In genomic region chr9:136438909-136439549, GRCh38 we compare ENCODE assay signal across 8 cellular contexts. TPM values are rescaled to one million over a fixed set of nuclear protein-coding genes. Genes with fewer than 3 reads are reported as not detected.
A peak's percentile ranks its signal among the peaks of the same experiment; 100 is the strongest.
DNase-seq lines count a peak whose midpoint lies in the region; ATAC-seq and TF ChIP-seq lines count a peak whose summit lies in the region.

No MANE protein-coding gene starts in this region.

- TF ChIP-seq CTCF in GM06990 (IDR thresholded peaks at IDR 0.05; ENCODE audit: insufficient read depth, low read length, poor library complexity, severe bottlenecking), result no peak
- no peak for TF ChIP-seq CTCF in Loucy (conservative IDR thresholded peaks at IDR 0.05; ENCODE audit: low read length)
- no peak for TF ChIP-seq CTCF in nephron progenitor cell (IDR thresholded peaks at IDR 0.05)
- TF ChIP-seq CTCF in suprapubic skin (IDR thresholded peaks at IDR 0.05), result no peak

- H3K9me2 ChIP-seq in Loucy (replicated peaks; ENCODE audit: low read depth, low read length), result no peaks in the 10 kb centered on the region

- H3K27me3 ChIP-seq in GM06990 (replicated peaks; ENCODE audit: control insufficient read depth, insufficient read depth, low read length) (no peaks in the 10 kb centered on the region), Loucy (ENCODE audit: insufficient read depth, low read length, poor library complexity, severe bottlenecking) (no peaks in the 10 kb centered on the region), suprapubic skin (no peaks in the 10 kb centered on the region)

- no peak for TF ChIP-seq POLR2A in erythroblast (IDR thresholded peaks at IDR 0.05; ENCODE audit: low read length)
- no peak for TF ChIP-seq POLR2A in suprapubic skin (IDR thresholded peaks at IDR 0.05)

- no peaks in the 10 kb centered on the region for H3K9me3 Mint-ChIP-seq in nephron progenitor cell

- peaks cover 21% of the 10 kb centered on the region for H3K36me3 ChIP-seq in GM06990 (ENCODE audit: control insufficient read depth, insufficient read depth, low read length)
- peaks cover 27% of the 10 kb centered on the region; the same call in 1 of the 2 replicates for H3K36me3 ChIP-seq in Loucy (ENCODE audit: insufficient read depth, low read length)
- H3K36me3 ChIP-seq in suprapubic skin, result peaks cover 39% of the 10 kb centered on the region

- H3K4me2 ChIP-seq in Loucy (ENCODE audit: low read depth, low read length, poor library complexity, severe bottlenecking), result peak overlapping the region; percentile 98

- peak overlapping the region; percentile 87 for H3K4me3 Mint-ChIP-seq in nephron progenitor cell

- peaks cover 43% of the 10 kb centered on the region for H3K36me3 Mint-ChIP-seq in nephron progenitor cell (ENCODE audit: low read depth)

- H2AFZ ChIP-seq in Loucy (ENCODE audit: low read length), result peak overlapping the region; percentile 32; the same call in 1 of the 2 replicates

- peaks cover 22% of the 10 kb centered on the region for H3K4me1 ChIP-seq in Loucy (ENCODE audit: insufficient read depth, low read length, poor library complexity, severe bottlenecking)
- peaks cover 35% of the 10 kb centered on the region for H3K4me1 ChIP-seq in suprapubic skin

- H4K20me1 ChIP-seq in Loucy (ENCODE audit: insufficient read depth, low read length, poor library complexity, severe bottlenecking), result peaks cover 42% of the 10 kb centered on the region

- H3K9ac ChIP-seq in Loucy (ENCODE audit: low read depth, low read length, poor library complexity, severe bottlenecking), result peak overlapping the region; percentile 87

- ATAC-seq in GM21786 (IDR thresholded peaks at IDR 0.05; ENCODE audit: unreplicated experiment), result peak; percentile 46

- peak overlapping the region; percentile 72 for H3K27ac ChIP-seq in suprapubic skin

- no peak overlapping the region for H3K27ac Mint-ChIP-seq in nephron progenitor cell

- WGBS in suprapubic skin, result no CpG with 5 or more reads among the region's 66 CpGs

- H3K79me2 ChIP-seq in Loucy (ENCODE audit: insufficient read depth, low read length), result peaks cover 51% of the 10 kb centered on the region

- peaks cover 35% of the 10 kb centered on the region for H3K4me1 Mint-ChIP-seq in nephron progenitor cell

- H3K4me3 ChIP-seq in GM06990 (replicated peaks; ENCODE audit: low read depth, low read length), result peak overlapping the region; percentile 79
- peak overlapping the region; percentile 93 for H3K4me3 ChIP-seq in Loucy (ENCODE audit: low read length, poor library complexity, severe bottlenecking)
- H3K4me3 ChIP-seq in suprapubic skin, result peak overlapping the region; percentile 95

- no peaks in the 10 kb centered on the region for H3K9me3 ChIP-seq in Loucy (ENCODE audit: insufficient read depth, low read depth, low read length)
- H3K9me3 ChIP-seq in suprapubic skin, result no peaks in the 10 kb centered on the region

- no peaks in the 10 kb centered on the region for H3F3A ChIP-seq in Loucy (ENCODE audit: low read depth)

- no peak for TF ChIP-seq EP300 in suprapubic skin (IDR thresholded peaks at IDR 0.05)

- peak; percentile 81 for DNase-seq in GM06990 (ENCODE audit: extremely low read depth, insufficient read length)
- peak; percentile 10 for DNase-seq in activated CD8-positive, alpha-beta memory T cell treated with anti-CD3 and anti-CD28 coated beads, Interleukin-2, amount 50 U/mL, for 24 hours (ENCODE audit: extremely low read depth)
- peak; percentile 63 to 70 for DNase-seq in erythroblast (lab: John Stamatoyannopoulos, UW)
- peak; percentile 56 for DNase-seq in nephron progenitor cell
- DNase-seq in suprapubic skin (ENCODE audit: low spot score in 2 of 2), result no peak
- DNase-seq in NCI-H187 (lab: John Stamatoyannopoulos, UW), result no peak

- H3K27me3 Mint-ChIP-seq in nephron progenitor cell (ENCODE audit: low read depth, poor library complexity), result no peaks in the 10 kb centered on the region

RNA-seq across cellular contexts. Expression of gene INPP5E, which starts 0.6 kb away (rescaled TPM):
- 10 to 100 TPM in 3 of 4 donors, 1 to 10 TPM in 1; 9.8 to 20.3 (median 12.9) TPM for total RNA-seq in suprapubic skin

RNA-seq across cellular contexts. Expression of gene PMPCA, which starts 28.6 kb away (rescaled TPM):
- total RNA-seq in suprapubic skin, result 10 to 100 TPM; 44.1 to 65.8 (median 63.5) TPM

RNA-seq across cellular contexts. Expression of gene ENTR1, which starts 28.6 kb away (rescaled TPM):
- total RNA-seq in suprapubic skin, result 10 to 100 TPM; 37.4 to 93.0 (median 49.7) TPM

RNA-seq across cellular contexts. Expression of gene SNAPC4, which starts 39.1 kb away (rescaled TPM):
- 10 to 100 TPM in 2 of 4 donors, 1 to 10 TPM in 2; 6.1 to 11.1 (median 9.8) TPM for total RNA-seq in suprapubic skin

RNA-seq across cellular contexts. Expression of gene SEC16A, which starts 43.8 kb away (rescaled TPM):
- 10 to 100 TPM; 58.0 to 89.3 (median 75.0) TPM for total RNA-seq in suprapubic skin

Comparison
In these comparisons a context has a peak if more than half of its experiments do, and no peak if none do; other contexts are left out.
1. DNase-seq: peak in GM06990 (single experiment), activated CD8-positive, alpha-beta memory T cell treated with anti-CD3 and anti-CD28 coated beads, Interleukin-2, amount 50 U/mL, for 24 hours (single experiment), erythroblast (2 of 2) and nephron progenitor cell (single experiment); none in suprapubic skin (0 of 2) and NCI-H187 (0 of 2).
2. Peak in every context shown above with its lines, with median percentiles within 50 percentile points of each other: H3K4me3 ChIP-seq.